In the genomic region with DNA sequence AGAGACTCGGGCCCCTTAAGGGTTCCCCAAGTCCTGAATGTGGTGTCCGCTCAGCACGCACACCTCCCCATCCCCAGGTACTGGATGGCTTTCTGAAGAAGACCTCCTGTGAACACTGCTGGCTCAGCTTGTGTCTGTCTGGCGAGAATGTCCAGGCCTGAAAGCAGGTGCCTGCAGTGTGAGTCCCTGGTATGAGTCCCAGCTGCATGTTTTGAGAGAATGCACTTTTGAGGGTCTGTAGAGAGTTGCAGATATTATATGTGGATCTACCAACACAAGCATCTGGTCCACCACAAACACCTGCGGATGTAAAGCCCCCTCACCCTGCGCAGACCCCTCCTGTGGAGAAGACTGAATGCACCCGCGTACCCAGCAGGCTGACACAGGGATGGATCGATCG, we compare ENCODE assay signal across 2 cellular contexts.
TF ChIP-seq lines count a peak whose summit lies in the region.

No MANE protein-coding gene starts in this region.

TF ChIP-seq in H1, 55 proteins besides CTCF, POLR2A, EP300 and RAD21:
- no peak for TF ChIP-seq SP4 (IDR thresholded peaks at IDR 0.05; ENCODE audit: low read length)
- no peak for TF ChIP-seq TBP (IDR thresholded peaks at IDR 0.05; ENCODE audit: low read depth, low read length)
- TF ChIP-seq, protein P1, sequence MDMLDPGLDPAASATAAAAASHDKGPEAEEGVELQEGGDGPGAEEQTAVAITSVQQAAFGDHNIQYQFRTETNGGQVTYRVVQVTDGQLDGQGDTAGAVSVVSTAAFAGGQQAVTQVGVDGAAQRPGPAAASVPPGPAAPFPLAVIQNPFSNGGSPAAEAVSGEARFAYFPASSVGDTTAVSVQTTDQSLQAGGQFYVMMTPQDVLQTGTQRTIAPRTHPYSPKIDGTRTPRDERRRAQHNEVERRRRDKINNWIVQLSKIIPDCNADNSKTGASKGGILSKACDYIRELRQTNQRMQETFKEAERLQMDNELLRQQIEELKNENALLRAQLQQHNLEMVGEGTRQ (IDR thresholded peaks at IDR 0.05; ENCODE audit: low read length), result no peak

TF ChIP-seq in HEK293T, 16 proteins besides CTCF, POLR2A, EP300 and RAD21:
- no peak for TF ChIP-seq SP1 (IDR thresholded peaks at IDR 0.05)
- TF ChIP-seq ARNT (IDR thresholded peaks at IDR 0.05), result no peak
- TF ChIP-seq ZNF384 (IDR thresholded peaks at IDR 0.05), result no peak
- TF ChIP-seq, protein P2, sequence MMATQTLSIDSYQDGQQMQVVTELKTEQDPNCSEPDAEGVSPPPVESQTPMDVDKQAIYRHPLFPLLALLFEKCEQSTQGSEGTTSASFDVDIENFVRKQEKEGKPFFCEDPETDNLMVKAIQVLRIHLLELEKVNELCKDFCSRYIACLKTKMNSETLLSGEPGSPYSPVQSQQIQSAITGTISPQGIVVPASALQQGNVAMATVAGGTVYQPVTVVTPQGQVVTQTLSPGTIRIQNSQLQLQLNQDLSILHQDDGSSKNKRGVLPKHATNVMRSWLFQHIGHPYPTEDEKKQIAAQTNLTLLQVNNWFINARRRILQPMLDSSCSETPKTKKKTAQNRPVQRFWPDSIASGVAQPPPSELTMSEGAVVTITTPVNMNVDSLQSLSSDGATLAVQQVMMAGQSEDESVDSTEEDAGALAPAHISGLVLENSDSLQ (IDR thresholded peaks at IDR 0.05), result no peak
- no peak for TF ChIP-seq BHLHE40 (IDR thresholded peaks at IDR 0.05; ENCODE audit: borderline replicate concordance)
- no peak for TF ChIP-seq NFRKB (IDR thresholded peaks at IDR 0.05)
- no peak for TF ChIP-seq ELF4 (IDR thresholded peaks at IDR 0.05)
- no peak for TF ChIP-seq FOXA1 (IDR thresholded peaks at IDR 0.05)
- TF ChIP-seq CTBP1 (IDR thresholded peaks at IDR 0.05; ENCODE audit: borderline replicate concordance), result no peak
- TF ChIP-seq SUZ12 (IDR thresholded peaks at IDR 0.05), result no peak
- no peak for TF ChIP-seq FOXM1 (IDR thresholded peaks at IDR 0.05; ENCODE audit: borderline replicate concordance)
- TF ChIP-seq L3MBTL2 (conservative IDR thresholded peaks at IDR 0.05), result no peak
- TF ChIP-seq FOXK2 (IDR thresholded peaks at IDR 0.05), result no peak
- no peak for TF ChIP-seq TARDBP (IDR thresholded peaks at IDR 0.05)
- TF ChIP-seq LEF1 (IDR thresholded peaks at IDR 0.05; ENCODE audit: borderline replicate concordance), result no peak
- no peak for TF ChIP-seq HDGF (IDR thresholded peaks at IDR 0.05; ENCODE audit: borderline replicate concordance)
